8 cellular contexts compared by ENCODE assay signal in genomic region chr1:83998599-83999315, GRCh38. TPM values are rescaled to one million over a fixed set of nuclear protein-coding genes. Genes with fewer than 3 reads are reported as not detected.
DNase-seq lines count a peak whose midpoint lies in the region; ATAC-seq and TF ChIP-seq lines count a peak whose summit lies in the region.

A gene with protein sequence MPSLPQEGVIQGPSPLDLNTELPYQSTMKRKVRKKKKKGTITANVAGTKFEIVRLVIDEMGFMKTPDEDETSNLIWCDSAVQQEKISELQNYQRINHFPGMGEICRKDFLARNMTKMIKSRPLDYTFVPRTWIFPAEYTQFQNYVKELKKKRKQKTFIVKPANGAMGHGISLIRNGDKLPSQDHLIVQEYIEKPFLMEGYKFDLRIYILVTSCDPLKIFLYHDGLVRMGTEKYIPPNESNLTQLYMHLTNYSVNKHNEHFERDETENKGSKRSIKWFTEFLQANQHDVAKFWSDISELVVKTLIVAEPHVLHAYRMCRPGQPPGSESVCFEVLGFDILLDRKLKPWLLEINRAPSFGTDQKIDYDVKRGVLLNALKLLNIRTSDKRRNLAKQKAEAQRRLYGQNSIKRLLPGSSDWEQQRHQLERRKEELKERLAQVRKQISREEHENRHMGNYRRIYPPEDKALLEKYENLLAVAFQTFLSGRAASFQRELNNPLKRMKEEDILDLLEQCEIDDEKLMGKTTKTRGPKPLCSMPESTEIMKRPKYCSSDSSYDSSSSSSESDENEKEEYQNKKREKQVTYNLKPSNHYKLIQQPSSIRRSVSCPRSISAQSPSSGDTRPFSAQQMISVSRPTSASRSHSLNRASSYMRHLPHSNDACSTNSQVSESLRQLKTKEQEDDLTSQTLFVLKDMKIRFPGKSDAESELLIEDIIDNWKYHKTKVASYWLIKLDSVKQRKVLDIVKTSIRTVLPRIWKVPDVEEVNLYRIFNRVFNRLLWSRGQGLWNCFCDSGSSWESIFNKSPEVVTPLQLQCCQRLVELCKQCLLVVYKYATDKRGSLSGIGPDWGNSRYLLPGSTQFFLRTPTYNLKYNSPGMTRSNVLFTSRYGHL (minus strand): TSS chr1:83999132. CDS start chr1:83952211, 46,921 bp downstream.

- CTCF ChIA-PET in activated CD8-positive, alpha-beta T cell treated with anti-CD3 and anti-CD28 coated beads for 36 hours (lab: Charles Lee) = no interaction called here

- POLR2A ChIA-PET in activated CD8-positive, alpha-beta T cell treated with anti-CD3 and anti-CD28 coated beads for 36 hours (lab: Charles Lee) = no interaction called here

- H3K36me3 Mint-ChIP-seq in activated CD8-positive, alpha-beta T cell treated with anti-CD3 and anti-CD28 coated beads for 36 hours (ENCODE audit: low read depth) = no peaks in the 10 kb centered on the region
- no peaks in the 10 kb centered on the region for H3K36me3 Mint-ChIP-seq in mesothelial cell of epicardium

- H3K4me1 ChIP-seq in endocrine pancreas (ENCODE audit: control insufficient read depth, insufficient read depth, low read length) = peaks cover 2% of the 10 kb centered on the region

- no peak for TF ChIP-seq CTCF in activated CD8-positive, alpha-beta T cell treated with anti-CD3 and anti-CD28 coated beads for 36 hours (IDR thresholded peaks at IDR 0.05)
- no peak for TF ChIP-seq CTCF in mesothelial cell of epicardium (IDR thresholded peaks at IDR 0.05; ENCODE audit: unreplicated experiment)

- peaks cover 57% of the 10 kb centered on the region for H3K27me3 Mint-ChIP-seq in activated CD8-positive, alpha-beta T cell treated with anti-CD3 and anti-CD28 coated beads for 36 hours
- H3K27me3 Mint-ChIP-seq in mesothelial cell of epicardium (ENCODE audit: low read depth) = peaks cover 4% of the 10 kb centered on the region

- H3K9me3 ChIP-seq in endocrine pancreas (ENCODE audit: control insufficient read depth, low read length) = no peaks in the 10 kb centered on the region

- peak within 1 kb of the TSS; percentile 23 for H3K27ac Mint-ChIP-seq in activated CD8-positive, alpha-beta T cell treated with anti-CD3 and anti-CD28 coated beads for 36 hours
- H3K27ac Mint-ChIP-seq in mesothelial cell of epicardium = peak within 1 kb of the TSS; percentile 76

- H3K27me3 ChIP-seq in endocrine pancreas (ENCODE audit: control insufficient read depth, insufficient read depth, low read length) = no peaks in the 10 kb centered on the region

- no peaks in the 10 kb centered on the region for H3K36me3 ChIP-seq in endocrine pancreas (ENCODE audit: control insufficient read depth, insufficient read depth, low read length)

- intact Hi-C loops in activated CD8-positive, alpha-beta T cell treated with anti-CD3 and anti-CD28 coated beads for 36 hours (cut with micrococcal nuclease) = no loop called here

- peaks cover 9% of the 10 kb centered on the region for H3K4me1 Mint-ChIP-seq in activated CD8-positive, alpha-beta T cell treated with anti-CD3 and anti-CD28 coated beads for 36 hours (ENCODE audit: low read depth)
- H3K4me1 Mint-ChIP-seq in mesothelial cell of epicardium = peaks cover 32% of the 10 kb centered on the region

- peak within 1 kb of the TSS; percentile 79 for H3K9ac ChIP-seq in endocrine pancreas (ENCODE audit: control insufficient read depth, insufficient read depth, low read length)

- H3K4me3 ChIP-seq in endocrine pancreas (ENCODE audit: control insufficient read depth, insufficient read depth, low read length) = peak within 1 kb of the TSS; percentile 86

- H3K4me3 Mint-ChIP-seq in activated CD8-positive, alpha-beta T cell treated with anti-CD3 and anti-CD28 coated beads for 36 hours = peak within 1 kb of the TSS; percentile 73
- H3K4me3 Mint-ChIP-seq in mesothelial cell of epicardium = peak within 1 kb of the TSS; percentile 83

- H3K9me3 Mint-ChIP-seq in activated CD8-positive, alpha-beta T cell treated with anti-CD3 and anti-CD28 coated beads for 36 hours = no peaks in the 10 kb centered on the region
- H3K9me3 Mint-ChIP-seq in mesothelial cell of epicardium = no peaks in the 10 kb centered on the region

- DNase-seq in AG08396 (ENCODE audit: low spot score) (peak; percentile 87), GM19238 (ENCODE audit: insufficient read length, low spot score) (peak; percentile 23), NCI-H526 (lab: John Stamatoyannopoulos, UW) (peak; percentile 73 to 91), mesothelial cell of epicardium (ENCODE audit: low spot score in 2 of 2, unreplicated experiment in 2 of 2) (peak; percentile 55 to 80)
- peak; percentile 68 for DNase-seq in activated CD8-positive, alpha-beta T cell treated with anti-CD3 and anti-CD28 coated beads for 36 hours
- peak; percentile 33 for DNase-seq in stimulated activated CD8-positive, alpha-beta memory T cell treated with anti-CD3 and anti-CD28 coated beads, Interleukin-15, amount 100 ng/mL, for 24 hours (ENCODE audit: low read depth)

- ATAC-seq in HG03342 (IDR thresholded peaks at IDR 0.05; ENCODE audit: unreplicated experiment) = peak; percentile 79
- ATAC-seq in activated CD8-positive, alpha-beta T cell treated with anti-CD3 and anti-CD28 coated beads for 36 hours = peak; percentile 87

RNA-seq across cellular contexts. Expression of the gene that starts here (rescaled TPM):
- total RNA-seq in activated CD8-positive, alpha-beta T cell treated with anti-CD3 and anti-CD28 coated beads for 36 hours = 1 to 10 TPM in 1 of 2 experiments, under 1 TPM in 1; 0.41 to 1.4 TPM
- 12.7 to 13.3 TPM (median 12.7 TPM) in 3 replicates for total RNA-seq in mesothelial cell of epicardium

Comparison
In these comparisons a context has a peak if more than half of its experiments do, and no peak if none do; other contexts are left out.
1. Peak in every context shown above with its lines: DNase-seq, ATAC-seq and H3K4me3 ChIP-seq.
2. DNase-seq: peak in every context shown above with its lines; median percentile 87 in AG08396; 82 in NCI-H526; 68 in activated CD8-positive, alpha-beta T cell treated with anti-CD3 and anti-CD28 coated beads for 36 hours; 68 in mesothelial cell of epicardium; 33 in stimulated activated CD8-positive, alpha-beta memory T cell treated with anti-CD3 and anti-CD28 coated beads, Interleukin-15, amount 100 ng/mL, for 24 hours; 23 in GM19238.